ENCODE assay signal across 10 cellular contexts in genomic region chr2:230828272-230828961, GRCh38. TPM values are rescaled to one million over a fixed set of nuclear protein-coding genes. Genes with fewer than 3 reads are reported as not detected.
DNase-seq lines count a peak whose midpoint lies in the region; ATAC-seq and TF ChIP-seq lines count a peak whose summit lies in the region.
"Had no signal": no experiment of that assay in that cellular context is flagged by ENCODE, and none has a peak within 500 bp of the region (broad histone marks: within the 10 kb centered on the region; RNA-seq: fewer than 3 reads in every experiment).

No MANE protein-coding gene starts in this region.

- intact Hi-C loops in prostate gland (cut with DNase I), result no loop called here

- H3K4me3 ChIP-seq in choroid plexus epithelial cell (ENCODE audit: low read depth, low read length) (peak overlapping the region; percentile 40), prostate gland (peak overlapping the region; percentile 17 to 26)
- H3K4me3 ChIP-seq: cardiac muscle cell had no signal

- no peaks in the 10 kb centered on the region for H3K27me3 ChIP-seq in prostate gland (replicated peaks; ENCODE audit: insufficient read depth)

- H3K36me3 ChIP-seq in prostate gland, result no peaks in the 10 kb centered on the region
- H3K36me3 ChIP-seq: cardiac muscle cell had no signal

- H3K27ac ChIP-seq in prostate gland, result no peak overlapping the region
- H3K27ac ChIP-seq: cardiac muscle cell had no signal

- no peak for TF ChIP-seq POLR2A in prostate gland (IDR thresholded peaks at IDR 0.05)

- peak; percentile 74 for DNase-seq in GM10266 (ENCODE audit: extremely low spot score)
- DNase-seq in choroid plexus epithelial cell (ENCODE audit: low read depth), result no peak
- DNase-seq in prostate gland (ENCODE audit: low spot score), result no peak
- DNase-seq in AG08396 (ENCODE audit: low spot score), result no peak
- no peak for DNase-seq in RKO (ENCODE audit: low spot score)
- no peak for DNase-seq in SKM-1 (lab: John Stamatoyannopoulos, UW; ENCODE audit: unreplicated experiment)
- DNase-seq: NK-92 treated with Interleukin-12 subunit alpha and Interleukin-12 subunit beta, amount 100 ng/mL, for 24 hours had no signal

- H3K4me1 ChIP-seq in prostate gland (replicated peaks), result peaks cover 4% of the 10 kb centered on the region

- ATAC-seq in HG02642 (IDR thresholded peaks at IDR 0.05; ENCODE audit: poor library complexity, unreplicated experiment) (peak; percentile 41), GM18907 (IDR thresholded peaks at IDR 0.05; ENCODE audit: unreplicated experiment) (no peak)

- WGBS in prostate gland, result 34% methylated on average over 22 of the region's 61 CpGs

- TF ChIP-seq CTCF in GM10266 (IDR thresholded peaks at IDR 0.05; ENCODE audit: control insufficient read depth, insufficient read depth, low read depth, missing control alignments) (peak; percentile 5), choroid plexus epithelial cell (conservative IDR thresholded peaks at IDR 0.05; ENCODE audit: low read depth, low read length) (no peak), prostate gland (IDR thresholded peaks at IDR 0.05) (no peak)

- H3K9me3 ChIP-seq in prostate gland, result no peaks in the 10 kb centered on the region

RNA-seq across cellular contexts. Expression of gene ITM2C, which starts 36.3 kb away (rescaled TPM):
- total RNA-seq in prostate gland, result 100 to 1,000 TPM; 104 to 137 TPM
